Comparison of ENCODE assay signal across 8 cellular contexts in the genomic region with DNA sequence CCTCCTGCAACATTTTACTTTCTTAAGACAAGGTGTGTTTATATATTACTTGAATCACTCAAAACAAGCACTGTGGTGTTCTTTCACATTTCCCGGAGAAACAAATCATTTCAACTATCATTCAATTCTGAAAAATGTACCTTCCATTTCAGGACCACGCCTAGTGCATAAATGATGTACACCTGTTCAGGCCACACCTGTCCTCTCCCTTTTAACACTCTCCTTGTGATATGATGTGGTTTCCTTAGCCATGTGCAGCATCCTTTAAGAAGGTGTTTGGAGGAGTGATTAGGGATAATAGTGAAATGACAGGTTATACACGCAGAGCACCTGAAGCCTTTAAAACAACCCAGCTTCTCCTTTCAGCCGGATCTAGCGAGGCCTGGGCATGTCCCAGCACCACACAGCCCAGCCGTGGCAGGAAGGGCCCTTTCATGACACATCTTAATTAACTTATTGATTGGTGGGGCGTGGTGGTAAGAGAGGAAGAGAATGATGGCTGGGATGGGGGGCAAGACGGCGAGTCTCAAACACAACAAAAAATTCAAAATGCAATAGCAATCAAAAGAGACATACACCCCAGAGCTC. TPM values are rescaled to one million over a fixed set of nuclear protein-coding genes. Genes with fewer than 3 reads are reported as not detected.
DNase-seq lines count a peak whose midpoint lies in the region; ATAC-seq and TF ChIP-seq lines count a peak whose summit lies in the region.

No MANE protein-coding gene starts in this region.

- H3K4me1 ChIP-seq in lower lobe of right lung (peaks cover 59% of the 10 kb centered on the region), upper lobe of left lung (peaks cover 28 to 45% (median 43%) of the 10 kb centered on the region in 4 donors)

- H3K9me3 ChIP-seq in lower lobe of right lung (no peaks in the 10 kb centered on the region), upper lobe of left lung (no peaks in the 10 kb centered on the region)

- H3K36me3 Mint-ChIP-seq in activated naive CD4-positive, alpha-beta T cell treated with anti-CD3 and anti-CD28 coated beads for 36 hours (ENCODE audit: low read depth): no peaks in the 10 kb centered on the region
- H3K36me3 Mint-ChIP-seq in brain: no peaks in the 10 kb centered on the region

- TF ChIP-seq CTCF in brain (conservative IDR thresholded peaks at IDR 0.05) (no peak), lower lobe of right lung (IDR thresholded peaks at IDR 0.05) (no peak), upper lobe of left lung (IDR thresholded peaks at IDR 0.05) (no peak)

- no peaks in the 10 kb centered on the region for H3K36me3 ChIP-seq in lower lobe of right lung
- H3K36me3 ChIP-seq in upper lobe of left lung: no peaks in the 10 kb centered on the region

- CTCF ChIA-PET in activated naive CD4-positive, alpha-beta T cell treated with anti-CD3 and anti-CD28 coated beads for 36 hours (lab: Charles Lee): interaction anchor here (0.8 to 1.3 kb wide), 3 partner anchors 62 to 77 kb away, joined by 3 to 4 read pairs (median 3); no protein-coding TSS in a partner anchor

- peaks cover 9% of the 10 kb centered on the region for H3K27me3 ChIP-seq in lower lobe of right lung (ENCODE audit: low read depth)
- H3K27me3 ChIP-seq in upper lobe of left lung: no peaks in the 10 kb centered on the region

- H3K4me1 Mint-ChIP-seq in activated naive CD4-positive, alpha-beta T cell treated with anti-CD3 and anti-CD28 coated beads for 36 hours (ENCODE audit: low read depth): peaks cover 9% of the 10 kb centered on the region
- peaks cover 65% of the 10 kb centered on the region for H3K4me1 Mint-ChIP-seq in brain

- no peak for TF ChIP-seq POLR2A in upper lobe of left lung (IDR thresholded peaks at IDR 0.05)

- no peak for DNase-seq in activated naive CD4-positive, alpha-beta T cell treated with anti-CD3 and anti-CD28 coated beads for 36 hours
- no peak for DNase-seq in activated naive CD4-positive, alpha-beta T cell (lab: John Stamatoyannopoulos, UW)
- no peak for DNase-seq in lower lobe of right lung
- DNase-seq in upper lobe of left lung: no peak
- no peak for DNase-seq in RPMI8226

- ATAC-seq in lower lobe of right lung (no peak), upper lobe of left lung (ENCODE audit: low FRiP score in 2 of 2) (no peak), GM21576 (IDR thresholded peaks at IDR 0.05; ENCODE audit: unreplicated experiment) (no peak), GM21723 (IDR thresholded peaks at IDR 0.05; ENCODE audit: unreplicated experiment) (no peak)

- no peak overlapping the region for H3K27ac Mint-ChIP-seq in activated naive CD4-positive, alpha-beta T cell treated with anti-CD3 and anti-CD28 coated beads for 36 hours
- peak overlapping the region; percentile 63 to 94 (median 83) for H3K27ac Mint-ChIP-seq in brain

- H3K4me3 ChIP-seq in lower lobe of right lung (peak overlapping the region; percentile 60), upper lobe of left lung (peak overlapping the region; percentile 48 to 65 (median 58))

- H3K27me3 Mint-ChIP-seq in activated naive CD4-positive, alpha-beta T cell treated with anti-CD3 and anti-CD28 coated beads for 36 hours (ENCODE audit: low read depth): peaks cover 49% of the 10 kb centered on the region
- peaks cover 65% of the 10 kb centered on the region for H3K27me3 Mint-ChIP-seq in brain

- H3K27ac ChIP-seq in lower lobe of right lung (peak overlapping the region; percentile 66), upper lobe of left lung (peak overlapping the region; percentile 68 to 73 (median 72))

- WGBS in upper lobe of left lung, 2 donors: 41 to 49% methylated on average over 9 of the region's 9 CpGs

- TF ChIP-seq EP300 in upper lobe of left lung (IDR thresholded peaks at IDR 0.05): no peak

- peak overlapping the region; percentile 76 for H3K4me3 Mint-ChIP-seq in activated naive CD4-positive, alpha-beta T cell treated with anti-CD3 and anti-CD28 coated beads for 36 hours
- peak overlapping the region; percentile 89 to 96 (median 90) for H3K4me3 Mint-ChIP-seq in brain

- no peaks in the 10 kb centered on the region for H3K9me3 Mint-ChIP-seq in activated naive CD4-positive, alpha-beta T cell treated with anti-CD3 and anti-CD28 coated beads for 36 hours
- H3K9me3 Mint-ChIP-seq in brain: peaks cover 0 to 4% (median 3%) of the 10 kb centered on the region in 5 experiments

- intact Hi-C loops in activated naive CD4-positive, alpha-beta T cell treated with anti-CD3 and anti-CD28 coated beads for 36 hours (cut with micrococcal nuclease): loop anchor here (5.0 kb wide), 2 partner anchors 79 to 159 kb away; no protein-coding TSS in a partner anchor
- intact Hi-C loops in lower lobe of right lung (cut with DNase I): no loop called here

RNA-seq across cellular contexts. Expression of gene ABLIM1, which starts 26.9 kb away (rescaled TPM):
- 100 to 1,000 TPM; 157 to 159 TPM for total RNA-seq in activated naive CD4-positive, alpha-beta T cell treated with anti-CD3 and anti-CD28 coated beads for 36 hours
- polyA plus RNA-seq in brain (ENCODE audit: insufficient read depth, low read depth, low replicate concordance): 46.0 TPM
- total RNA-seq in lower lobe of right lung: 106 TPM
- 100 to 1,000 TPM in 5 of 6 donors, 10 to 100 TPM in 1; 92.2 to 153 (median 131) TPM for total RNA-seq in upper lobe of left lung
